9 cellular contexts compared by ENCODE assay signal in the genomic region with DNA sequence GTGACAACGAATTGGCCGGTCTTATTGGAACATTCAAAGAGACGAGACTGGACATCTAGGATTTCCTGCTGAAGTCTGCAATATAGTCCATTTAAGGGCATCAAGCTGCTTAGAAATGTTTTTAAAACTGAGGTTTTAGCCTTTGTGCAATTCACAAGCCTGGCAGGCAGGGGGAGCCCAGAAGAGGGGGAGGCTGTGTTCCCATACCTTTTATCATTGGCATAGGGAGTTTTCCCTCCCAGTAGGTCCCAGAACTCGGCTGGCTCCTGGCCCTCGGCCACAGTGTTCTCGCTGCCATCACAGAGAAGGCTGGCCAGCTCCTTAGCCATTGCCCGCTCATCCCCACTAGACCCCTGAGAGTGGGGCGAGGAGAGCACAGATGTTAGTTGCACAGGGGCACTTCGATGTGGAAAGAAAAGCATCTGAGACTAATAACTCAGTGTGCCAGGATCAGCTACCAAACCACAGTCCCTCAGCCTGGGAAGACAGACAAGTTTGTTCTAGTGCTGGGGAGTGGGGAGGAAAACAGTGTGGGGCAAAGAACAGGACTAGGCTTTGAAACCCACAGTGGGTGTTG. TPM values are rescaled to one million over a fixed set of nuclear protein-coding genes. Genes with fewer than 3 reads are reported as not detected.
A peak's percentile ranks its signal among the peaks of the same experiment; 100 is the strongest.
DNase-seq lines count a peak whose midpoint lies in the region; TF ChIP-seq lines count a peak whose summit lies in the region.
"Had no signal": no experiment of that assay in that cellular context is flagged by ENCODE, and none has a peak within 500 bp of the region (broad histone marks: within the 10 kb centered on the region; RNA-seq: fewer than 3 reads in every experiment).

No MANE protein-coding gene starts in this region.

- H3K27ac Mint-ChIP-seq in progenitor cell of endocrine pancreas = no peak overlapping the region
- H3K27ac Mint-ChIP-seq: stimulated activated naive CD8-positive, alpha-beta T cell treated with anti-CD3 and anti-CD28 coated beads, Interleukin-15, Interleukin-2, amounts not matched to agents 100 ng/mL and 50 ng/mL, for 24 hours had no signal

- no peaks in the 10 kb centered on the region for H3K27me3 Mint-ChIP-seq in progenitor cell of endocrine pancreas
- H3K27me3 Mint-ChIP-seq: stimulated activated naive CD8-positive, alpha-beta T cell treated with anti-CD3 and anti-CD28 coated beads, Interleukin-15, Interleukin-2, amounts not matched to agents 100 ng/mL and 50 ng/mL, for 24 hours had no signal

- H3K9me3 Mint-ChIP-seq in progenitor cell of endocrine pancreas (ENCODE audit: low read depth) = no peaks in the 10 kb centered on the region
- H3K9me3 Mint-ChIP-seq: stimulated activated naive CD8-positive, alpha-beta T cell treated with anti-CD3 and anti-CD28 coated beads, Interleukin-15, Interleukin-2, amounts not matched to agents 100 ng/mL and 50 ng/mL, for 24 hours had no signal

- TF ChIP-seq CTCF in GM12864 (IDR thresholded peaks at IDR 0.05; ENCODE audit: low read depth, low read length, missing control alignments) (peak; percentile 82), progenitor cell of endocrine pancreas (IDR thresholded peaks at IDR 0.05; ENCODE audit: unreplicated experiment) (peak; percentile 73)

- H3K4me3 Mint-ChIP-seq in progenitor cell of endocrine pancreas (ENCODE audit: low read depth) = no peak overlapping the region
- H3K4me3 Mint-ChIP-seq: stimulated activated naive CD8-positive, alpha-beta T cell treated with anti-CD3 and anti-CD28 coated beads, Interleukin-15, Interleukin-2, amounts not matched to agents 100 ng/mL and 50 ng/mL, for 24 hours had no signal

- in situ Hi-C loops in ACHN (cut with HindIII; ENCODE audit: low pct_ligation_motif_present, low pct_unique_long_range_greater_than_20kb, low sequenced_read_pairs) = no loop called here

- no peak overlapping the region for H3K4me3 ChIP-seq in GM12864 (ENCODE audit: low read depth, low read length)

- DNase-seq in ACHN = peak; percentile 66
- no peak for DNase-seq in GM12864 (ENCODE audit: low read depth)
- peak; percentile 2 for DNase-seq in NCI-H2227 treated with DMSO at 0.1 percent for 48 hours (lab: John Stamatoyannopoulos, UW)
- peak; percentile 4 for DNase-seq in activated T-helper 1 cell treated with Interleukin-2 at 50 U/mL for 16 hours (ENCODE audit: low read depth)
- peak; percentile 43 for DNase-seq in foreskin melanocyte
- peak; percentile 17 for DNase-seq in progenitor cell of endocrine pancreas (ENCODE audit: low spot score, unreplicated experiment)
- no peak for DNase-seq in retina
- DNase-seq in NK-92 (lab: John Stamatoyannopoulos, UW; ENCODE audit: unreplicated experiment) = no peak

- H3K36me3 Mint-ChIP-seq in progenitor cell of endocrine pancreas (ENCODE audit: insufficient read depth) = peaks cover 6% of the 10 kb centered on the region

- no peaks in the 10 kb centered on the region for H3K4me1 Mint-ChIP-seq in progenitor cell of endocrine pancreas (ENCODE audit: low read depth)

RNA-seq across cellular contexts. Expression of a gene that starts 15.1 kb away (rescaled TPM):
- 3.9 and 4.4 TPM in 2 replicates for total RNA-seq in progenitor cell of endocrine pancreas

RNA-seq across cellular contexts. Expression of a gene that starts 20.8 kb away (rescaled TPM):
- total RNA-seq in progenitor cell of endocrine pancreas = 25.7 and 30.0 TPM in 2 replicates

RNA-seq across cellular contexts. Expression of a gene that starts 31.0 kb away (rescaled TPM):
- 5.6 and 6.7 TPM in 2 replicates for total RNA-seq in progenitor cell of endocrine pancreas

RNA-seq across cellular contexts. Expression of a gene that starts 31.5 kb away (rescaled TPM):
- total RNA-seq in progenitor cell of endocrine pancreas = 23.3 and 27.5 TPM in 2 replicates

RNA-seq across cellular contexts. Expression of a gene that starts 36.5 kb away (rescaled TPM):
- 2.0 and 2.5 TPM in 2 replicates for total RNA-seq in progenitor cell of endocrine pancreas

Comparison
In these comparisons a context has a peak if more than half of its experiments do, and no peak if none do; other contexts are left out.
1. DNase-seq: peak in ACHN (single experiment), NCI-H2227 treated with DMSO at 0.1 percent for 48 hours (single experiment), activated T-helper 1 cell treated with Interleukin-2 at 50 U/mL for 16 hours (single experiment), foreskin melanocyte (single experiment) and progenitor cell of endocrine pancreas (single experiment); none in GM12864 (single experiment), retina (single experiment) and NK-92 (single experiment).